20 cellular contexts compared by ENCODE assay signal in the genomic region with DNA sequence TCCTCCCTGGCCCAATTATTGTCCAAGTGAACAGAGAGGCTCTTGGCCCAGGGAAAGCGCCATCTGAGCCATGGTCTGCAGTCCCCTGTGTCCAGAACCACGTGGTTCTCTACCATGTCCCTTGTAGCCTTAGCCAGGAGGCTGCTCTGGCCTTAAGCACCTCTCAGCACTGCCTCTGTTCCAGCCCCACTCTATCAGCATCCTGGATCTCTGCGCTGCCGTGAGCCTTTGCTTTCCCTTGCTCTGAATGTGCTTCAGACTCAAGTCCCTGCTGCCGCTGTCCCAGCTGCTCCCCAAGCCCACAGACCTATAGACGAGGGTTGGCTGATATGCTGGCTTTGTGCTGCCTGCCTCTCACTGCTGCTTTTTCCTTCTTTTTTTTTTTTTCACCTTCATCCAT. TPM values are rescaled to one million over a fixed set of nuclear protein-coding genes. Genes with fewer than 3 reads are reported as not detected.
DNase-seq lines count a peak whose midpoint lies in the region; ATAC-seq, FAIRE-seq and TF ChIP-seq lines count a peak whose summit lies in the region.
"Had no signal": no experiment of that assay in that cellular context is flagged by ENCODE, and none has a peak within 500 bp of the region (broad histone marks: within the 10 kb centered on the region; RNA-seq: fewer than 3 reads in every experiment).

No MANE protein-coding gene starts in this region.

- DNase-seq in BE2C (peak; percentile 53), K562 (ENCODE audit: extremely low read depth in 1 of 4, low spot score in 3 of 4) (no peak), NCI-H2171 (lab: John Stamatoyannopoulos, UW) (no peak)
- DNase-seq in stimulated activated effector memory CD8-positive, alpha-beta T cell treated with anti-CD3 and anti-CD28 coated beads, Interleukin-12 subunit alpha, Interleukin-12 subunit beta, amount 100 ng/mL, for 72 hours (ENCODE audit: low spot score in 2 of 2) = no peak
- DNase-seq: AML-193; C1 segment of cervical spinal cord; Calu3; CD4-positive, alpha-beta memory T cell; COR-L47; DMS53; DMS79 treated with DMSO at 0.1 percent for 48 hours; GF-D8; H9 had no signal

- TF ChIP-seq POLR2A in K562 (conservative IDR thresholded peaks at IDR 0.05) = no peak

- no peaks in the 10 kb centered on the region for H3K4me1 Mint-ChIP-seq in stimulated activated effector memory CD8-positive, alpha-beta T cell treated with anti-CD3 and anti-CD28 coated beads, Interleukin-12 subunit alpha, Interleukin-12 subunit beta, amount 100 ng/mL, for 72 hours
- H3K4me1 Mint-ChIP-seq: CD4-positive, alpha-beta memory T cell; GM23338; H9 had no signal

- H3K4me2 ChIP-seq in K562 (ENCODE audit: insufficient read depth, low read length) = no peak overlapping the region
- H3K4me2 ChIP-seq: GM23338 had no signal

- no peak overlapping the region for H3K4me3 Mint-ChIP-seq in stimulated activated effector memory CD8-positive, alpha-beta T cell treated with anti-CD3 and anti-CD28 coated beads, Interleukin-12 subunit alpha, Interleukin-12 subunit beta, amount 100 ng/mL, for 72 hours
- H3K4me3 Mint-ChIP-seq: CD4-positive, alpha-beta memory T cell; GM23338; H9 had no signal

- H3K9me1 ChIP-seq in K562 (ENCODE audit: control insufficient read depth, insufficient read depth, low read length) = no peaks in the 10 kb centered on the region

- H3K9me3 Mint-ChIP-seq in stimulated activated effector memory CD8-positive, alpha-beta T cell treated with anti-CD3 and anti-CD28 coated beads, Interleukin-12 subunit alpha, Interleukin-12 subunit beta, amount 100 ng/mL, for 72 hours = no peaks in the 10 kb centered on the region
- H3K9me3 Mint-ChIP-seq: CD4-positive, alpha-beta memory T cell; GM23338; H9 had no signal

- H3K9me3 ChIP-seq in BE2C = no peaks in the 10 kb centered on the region
- H3K9me3 ChIP-seq in K562 (replicated peaks; ENCODE audit: control insufficient read depth, insufficient read depth, low read depth, low read length) = no peaks in the 10 kb centered on the region

- POLR2A ChIA-PET in K562 (lab: Yijun Ruan, JAX) = no interaction called here

- H2AFZ ChIP-seq in K562 (ENCODE audit: low read depth, low read length) = no peak overlapping the region
- H2AFZ ChIP-seq: GM23338 had no signal

- peaks cover 12% of the 10 kb centered on the region for H3K36me3 Mint-ChIP-seq in stimulated activated effector memory CD8-positive, alpha-beta T cell treated with anti-CD3 and anti-CD28 coated beads, Interleukin-12 subunit alpha, Interleukin-12 subunit beta, amount 100 ng/mL, for 72 hours

- H3K79me2 ChIP-seq in K562 (ENCODE audit: control insufficient read depth, insufficient read depth, low read length) = no peaks in the 10 kb centered on the region

- H3K9ac ChIP-seq in K562 (ENCODE audit: insufficient read depth in 1 of 2, low read depth in 2 of 2, low read length in 2 of 2) = peak overlapping the region in 1 of 2 experiments; percentile 46; a peak in 1 of 4 replicates

- H3K36me3 ChIP-seq in BE2C (peaks cover 76% of the 10 kb centered on the region), K562 (ENCODE audit: control insufficient read depth, insufficient read depth, low read length) (no peaks in the 10 kb centered on the region)

- peak overlapping the region; percentile 21 for H3K27ac Mint-ChIP-seq in stimulated activated effector memory CD8-positive, alpha-beta T cell treated with anti-CD3 and anti-CD28 coated beads, Interleukin-12 subunit alpha, Interleukin-12 subunit beta, amount 100 ng/mL, for 72 hours
- H3K27ac Mint-ChIP-seq: GM23338 had no signal

- H3K4me3 ChIP-seq in BE2C (ENCODE audit: low read depth, low read length) = no peak overlapping the region
- no peak overlapping the region for H3K4me3 ChIP-seq in K562
- H3K4me3 ChIP-seq: GM23338 had no signal

- no peak for TF ChIP-seq RAD21 in K562 (CRISPR knock-in tag; conservative IDR thresholded peaks at IDR 0.05 in 1 of 2, IDR thresholded peaks at IDR 0.05 in 1 of 2)

- in situ Hi-C loops in K562 (cut with MboI) = loop anchor here (25.0 kb wide), 1 partner anchor 725 kb away; no protein-coding TSS in a partner anchor

- 25% methylated on average over 5 of the region's 6 CpGs for WGBS in K562 (ENCODE audit: insufficient coverage, low coverage, missing lambda C conversion rate)

- TF ChIP-seq CTCF in BE2C (IDR thresholded peaks at IDR 0.05; ENCODE audit: low read depth, low read length) (no peak), K562 (IDR thresholded peaks at IDR 0.05 in 2 of 3, conservative IDR thresholded peaks at IDR 0.05 in 1 of 3; ENCODE audit: insufficient read depth in 2 of 3, low read depth in 1 of 3, low read length in 3 of 3) (no peak)

- no peak overlapping the region for H3K27ac ChIP-seq in K562 (ENCODE audit: extremely low read depth, low read depth, low read length)

- H3K4me1 ChIP-seq in BE2C = no peaks in the 10 kb centered on the region; the same call in 1 of the 2 replicates
- peaks cover 0 to 10% of the 10 kb centered on the region in 2 experiments; a peak in 2 of 5 replicates for H3K4me1 ChIP-seq in K562 (replicated peaks in 1 of 2; ENCODE audit: control insufficient read depth in 2 of 2, insufficient read depth in 2 of 2, low read length in 2 of 2)

- H3K27me3 ChIP-seq in BE2C (no peaks in the 10 kb centered on the region), K562 (ENCODE audit: control insufficient read depth in 2 of 2, insufficient read depth in 2 of 2, low read length in 2 of 2) (no peaks in the 10 kb centered on the region)

- no peak for TF ChIP-seq EP300 in K562 (IDR thresholded peaks at IDR 0.05; ENCODE audit: low read length)

- ATAC-seq in K562 (peak; percentile 69), HG02571 (IDR thresholded peaks at IDR 0.05; ENCODE audit: unreplicated experiment) (no peak)
- no peak for ATAC-seq in stimulated activated effector memory CD8-positive, alpha-beta T cell treated with anti-CD3 and anti-CD28 coated beads, Interleukin-12 subunit alpha, Interleukin-12 subunit beta, amount 100 ng/mL, for 72 hours
- no peak for ATAC-seq in activated CD4-positive, CD25-positive, alpha-beta regulatory T cell treated with anti-CD3 and anti-CD28 coated beads, Interleukin-2, amount 50 U/mL, for 24 hours
- ATAC-seq: GM23338, HCT116 had no signal

- no peak for FAIRE-seq in K562 (lab: Jason Lieb, UNC)
- FAIRE-seq: GM12891, GM18507 had no signal

- intact Hi-C loops in K562 (cut with micrococcal nuclease) = no loop called here

- BruUV-seq in K562 (replicated peaks; lab: Mats Ljungman, UMichigan) = no TSS peak

- CTCF ChIA-PET in K562 (lab: Yijun Ruan, JAX; ENCODE audit: low intra/inter-chr PET ratio) = no interaction called here

- no peaks in the 10 kb centered on the region for H4K20me1 ChIP-seq in K562 (replicated peaks; ENCODE audit: control insufficient read depth, insufficient read depth, low read length)

TF ChIP-seq in K562, 482 proteins besides CTCF, POLR2A, EP300 and RAD21 (continues in another document):
- TF ChIP-seq, protein P1, sequence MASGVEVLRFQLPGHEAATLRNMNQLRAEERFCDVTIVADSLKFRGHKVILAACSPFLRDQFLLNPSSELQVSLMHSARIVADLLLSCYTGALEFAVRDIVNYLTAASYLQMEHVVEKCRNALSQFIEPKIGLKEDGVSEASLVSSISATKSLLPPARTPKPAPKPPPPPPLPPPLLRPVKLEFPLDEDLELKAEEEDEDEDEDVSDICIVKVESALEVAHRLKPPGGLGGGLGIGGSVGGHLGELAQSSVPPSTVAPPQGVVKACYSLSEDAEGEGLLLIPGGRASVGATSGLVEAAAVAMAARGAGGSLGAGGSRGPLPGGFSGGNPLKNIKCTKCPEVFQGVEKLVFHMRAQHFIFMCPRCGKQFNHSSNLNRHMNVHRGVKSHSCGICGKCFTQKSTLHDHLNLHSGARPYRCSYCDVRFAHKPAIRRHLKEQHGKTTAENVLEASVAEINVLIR (CRISPR knock-in tag; IDR thresholded peaks at IDR 0.05) = no peak
- TF ChIP-seq ETV5 (CRISPR knock-in tag; IDR thresholded peaks at IDR 0.05; ENCODE audit: low read depth) = no peak
- no peak for TF ChIP-seq ADNP (tag; IDR thresholded peaks at IDR 0.05)
- TF ChIP-seq DIDO1 (tag; IDR thresholded peaks at IDR 0.05; ENCODE audit: low read depth) = no peak
- TF ChIP-seq ZNF143 (CRISPR knock-in tag; IDR thresholded peaks at IDR 0.05) = no peak
- TF ChIP-seq CEBPB (tag; IDR thresholded peaks at IDR 0.05) = no peak
- TF ChIP-seq PURB (CRISPR knock-in tag; IDR thresholded peaks at IDR 0.05; ENCODE audit: low read depth) = no peak
- TF ChIP-seq MYC (IDR thresholded peaks at IDR 0.05; ENCODE audit: low read depth, low read length) = no peak
- no peak for TF ChIP-seq MYC (CRISPR knock-in tag; IDR thresholded peaks at IDR 0.05; ENCODE audit: borderline replicate concordance, low read depth)
- TF ChIP-seq, protein P2, sequence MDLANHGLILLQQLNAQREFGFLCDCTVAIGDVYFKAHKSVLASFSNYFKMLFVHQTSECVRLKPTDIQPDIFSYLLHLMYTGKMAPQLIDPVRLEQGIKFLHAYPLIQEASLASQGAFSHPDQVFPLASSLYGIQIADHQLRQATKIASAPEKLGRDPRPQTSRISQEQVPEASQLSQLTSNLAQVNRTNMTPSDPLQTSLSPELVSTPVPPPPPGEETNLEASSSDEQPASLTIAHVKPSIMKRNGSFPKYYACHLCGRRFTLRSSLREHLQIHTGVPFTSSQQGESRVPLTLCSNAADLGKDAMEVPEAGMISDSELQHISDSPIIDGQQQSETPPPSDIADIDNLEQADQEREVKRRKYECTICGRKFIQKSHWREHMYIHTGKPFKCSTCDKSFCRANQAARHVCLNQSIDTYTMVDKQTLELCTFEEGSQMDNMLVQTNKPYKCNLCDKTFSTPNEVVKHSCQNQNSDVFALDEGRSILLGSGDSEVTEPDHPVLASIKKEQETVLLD (IDR thresholded peaks at IDR 0.05) = no peak

RNA-seq across cellular contexts. Expression of a gene that starts 33.9 kb away (rescaled TPM):
- polyA plus RNA-seq in BE2C (2012; ENCODE audit: insufficient read depth, insufficient read length, low read depth) = 212 TPM
- 16.5 and 48.0 TPM in 2 replicates for total RNA-seq in K562 (2011; cell fraction: chromatin; rRNA removed; ENCODE audit: low replicate concordance)
- 47.9 and 50.5 TPM in 2 replicates for total RNA-seq in K562 (2011; cell fraction: nucleolus; rRNA removed)
- 29.9 and 34.5 TPM in 2 replicates for total RNA-seq in K562 (2011; cell fraction: nucleoplasm; rRNA removed)
- total RNA-seq in K562 (2014; rRNA removed) (21.0 and 25.8 TPM in 2 replicates), K562 (2014; rRNA removed; fragmentation: Illumina TruSeq; extraction: Trizol) (11.9 and 12.8 TPM in 2 replicates), K562 (2015; rRNA removed; fragmentation: Illumina TruSeq; extraction: Trizol) (15.8 and 17.4 TPM in 2 replicates), K562 (2021) (26.3 and 30.8 TPM in 2 replicates)
- polyA plus RNA-seq in K562 (2011; rRNA removed) (15.0 and 16.5 TPM in 2 replicates), K562 (2014; fragmentation: Illumina TruSeq; extraction: Trizol) (21.6 and 25.2 TPM in 2 replicates), K562 (2014; fragmentation: Nextera tagmentation; extraction: Ambion mirVana) (1 to 10 TPM; 4.0 to 4.9 TPM), K562 (2014; rRNA removed) (27.9 and 31.3 TPM in 2 replicates)
- 16.0 and 38.6 TPM in 2 replicates for polyA plus RNA-seq in K562 (2011; cell fraction: cytosol; rRNA removed)
- polyA plus RNA-seq in K562 (2011; cell fraction: nucleus; rRNA removed) = 19.6 and 33.1 TPM in 2 replicates
- polyA plus RNA-seq in K562 (2012) = 26.4 and 40.7 TPM in 2 replicates
- 7.6 and 10.9 TPM in 2 replicates for polyA minus RNA-seq in K562 (2011; rRNA and poly(A)+ RNA removed)
- 16.5 and 26.0 TPM in 2 replicates for polyA minus RNA-seq in K562 (2011; cell fraction: cytosol; rRNA and poly(A)+ RNA removed)
- 15.5 and 21.2 TPM in 2 replicates for polyA minus RNA-seq in K562 (2011; cell fraction: nucleus; rRNA and poly(A)+ RNA removed)
- total RNA-seq: G401 had no signal
